Comparison of ENCODE assay signal across 1 cellular context in the genomic region with DNA sequence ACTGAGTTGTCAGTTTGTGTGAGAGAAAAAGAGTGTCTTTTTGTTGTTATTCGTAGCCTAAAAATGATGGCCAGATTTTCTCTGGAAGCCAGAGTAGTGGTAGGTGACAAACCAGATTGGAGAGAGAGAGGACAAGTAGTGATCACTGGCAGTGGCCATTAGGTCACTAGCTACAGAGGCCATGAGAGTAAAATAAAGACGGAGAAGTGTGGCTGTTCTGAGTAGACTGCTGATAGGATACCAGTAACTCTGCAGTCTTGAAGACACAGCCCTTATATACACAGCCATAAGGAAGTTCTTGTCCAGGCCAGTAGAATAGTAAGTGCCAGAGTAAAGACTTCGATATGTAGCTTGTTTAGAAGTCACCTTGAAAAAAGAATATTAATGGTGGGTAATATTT.
TF ChIP-seq lines count a peak whose summit lies in the region.

No MANE protein-coding gene starts in this region.

TF ChIP-seq in WTC11, 78 proteins besides CTCF, POLR2A, EP300 and RAD21 (continued from another document):
- TF ChIP-seq, protein P1, sequence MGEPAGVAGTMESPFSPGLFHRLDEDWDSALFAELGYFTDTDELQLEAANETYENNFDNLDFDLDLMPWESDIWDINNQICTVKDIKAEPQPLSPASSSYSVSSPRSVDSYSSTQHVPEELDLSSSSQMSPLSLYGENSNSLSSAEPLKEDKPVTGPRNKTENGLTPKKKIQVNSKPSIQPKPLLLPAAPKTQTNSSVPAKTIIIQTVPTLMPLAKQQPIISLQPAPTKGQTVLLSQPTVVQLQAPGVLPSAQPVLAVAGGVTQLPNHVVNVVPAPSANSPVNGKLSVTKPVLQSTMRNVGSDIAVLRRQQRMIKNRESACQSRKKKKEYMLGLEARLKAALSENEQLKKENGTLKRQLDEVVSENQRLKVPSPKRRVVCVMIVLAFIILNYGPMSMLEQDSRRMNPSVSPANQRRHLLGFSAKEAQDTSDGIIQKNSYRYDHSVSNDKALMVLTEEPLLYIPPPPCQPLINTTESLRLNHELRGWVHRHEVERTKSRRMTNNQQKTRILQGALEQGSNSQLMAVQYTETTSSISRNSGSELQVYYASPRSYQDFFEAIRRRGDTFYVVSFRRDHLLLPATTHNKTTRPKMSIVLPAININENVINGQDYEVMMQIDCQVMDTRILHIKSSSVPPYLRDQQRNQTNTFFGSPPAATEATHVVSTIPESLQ (CRISPR knock-in tag; IDR thresholded peaks at IDR 0.05) = no peak
- TF ChIP-seq RORB (CRISPR knock-in tag; IDR thresholded peaks at IDR 0.05) (no peak), HMGA2 (CRISPR knock-in tag; IDR thresholded peaks at IDR 0.05) (no peak)
